Comparison of ENCODE assay signal across 1 cellular context in the genomic region with DNA sequence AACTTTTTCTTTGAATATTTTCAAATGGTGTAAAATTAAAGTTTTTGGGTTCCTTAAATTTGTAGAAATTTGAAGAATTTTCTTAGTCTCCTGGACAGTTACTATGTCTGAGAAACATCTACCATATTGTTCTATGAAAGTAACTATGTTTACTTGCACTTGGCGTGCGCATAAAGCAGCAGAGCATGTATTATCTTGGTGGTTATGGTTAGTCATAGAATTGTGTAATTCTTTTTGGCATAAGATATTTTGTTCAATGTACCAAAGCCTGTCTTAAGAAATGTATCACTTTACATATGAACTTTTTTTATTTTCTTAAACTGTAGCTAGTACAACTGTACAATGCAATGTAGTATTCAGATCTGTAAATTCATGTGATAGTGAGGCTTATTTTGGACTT.
TF ChIP-seq lines count a peak whose summit lies in the region.

No MANE protein-coding gene starts in this region.

TF ChIP-seq in WTC11, 78 proteins besides CTCF, POLR2A, EP300 and RAD21 (continued from another document):
- TF ChIP-seq, protein P1, sequence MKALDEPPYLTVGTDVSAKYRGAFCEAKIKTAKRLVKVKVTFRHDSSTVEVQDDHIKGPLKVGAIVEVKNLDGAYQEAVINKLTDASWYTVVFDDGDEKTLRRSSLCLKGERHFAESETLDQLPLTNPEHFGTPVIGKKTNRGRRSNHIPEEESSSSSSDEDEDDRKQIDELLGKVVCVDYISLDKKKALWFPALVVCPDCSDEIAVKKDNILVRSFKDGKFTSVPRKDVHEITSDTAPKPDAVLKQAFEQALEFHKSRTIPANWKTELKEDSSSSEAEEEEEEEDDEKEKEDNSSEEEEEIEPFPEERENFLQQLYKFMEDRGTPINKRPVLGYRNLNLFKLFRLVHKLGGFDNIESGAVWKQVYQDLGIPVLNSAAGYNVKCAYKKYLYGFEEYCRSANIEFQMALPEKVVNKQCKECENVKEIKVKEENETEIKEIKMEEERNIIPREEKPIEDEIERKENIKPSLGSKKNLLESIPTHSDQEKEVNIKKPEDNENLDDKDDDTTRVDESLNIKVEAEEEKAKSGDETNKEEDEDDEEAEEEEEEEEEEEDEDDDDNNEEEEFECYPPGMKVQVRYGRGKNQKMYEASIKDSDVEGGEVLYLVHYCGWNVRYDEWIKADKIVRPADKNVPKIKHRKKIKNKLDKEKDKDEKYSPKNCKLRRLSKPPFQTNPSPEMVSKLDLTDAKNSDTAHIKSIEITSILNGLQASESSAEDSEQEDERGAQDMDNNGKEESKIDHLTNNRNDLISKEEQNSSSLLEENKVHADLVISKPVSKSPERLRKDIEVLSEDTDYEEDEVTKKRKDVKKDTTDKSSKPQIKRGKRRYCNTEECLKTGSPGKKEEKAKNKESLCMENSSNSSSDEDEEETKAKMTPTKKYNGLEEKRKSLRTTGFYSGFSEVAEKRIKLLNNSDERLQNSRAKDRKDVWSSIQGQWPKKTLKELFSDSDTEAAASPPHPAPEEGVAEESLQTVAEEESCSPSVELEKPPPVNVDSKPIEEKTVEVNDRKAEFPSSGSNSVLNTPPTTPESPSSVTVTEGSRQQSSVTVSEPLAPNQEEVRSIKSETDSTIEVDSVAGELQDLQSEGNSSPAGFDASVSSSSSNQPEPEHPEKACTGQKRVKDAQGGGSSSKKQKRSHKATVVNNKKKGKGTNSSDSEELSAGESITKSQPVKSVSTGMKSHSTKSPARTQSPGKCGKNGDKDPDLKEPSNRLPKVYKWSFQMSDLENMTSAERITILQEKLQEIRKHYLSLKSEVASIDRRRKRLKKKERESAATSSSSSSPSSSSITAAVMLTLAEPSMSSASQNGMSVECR (CRISPR knock-in tag; IDR thresholded peaks at IDR 0.05; ENCODE audit: borderline replicate concordance), result no peak
- TF ChIP-seq, protein P2, sequence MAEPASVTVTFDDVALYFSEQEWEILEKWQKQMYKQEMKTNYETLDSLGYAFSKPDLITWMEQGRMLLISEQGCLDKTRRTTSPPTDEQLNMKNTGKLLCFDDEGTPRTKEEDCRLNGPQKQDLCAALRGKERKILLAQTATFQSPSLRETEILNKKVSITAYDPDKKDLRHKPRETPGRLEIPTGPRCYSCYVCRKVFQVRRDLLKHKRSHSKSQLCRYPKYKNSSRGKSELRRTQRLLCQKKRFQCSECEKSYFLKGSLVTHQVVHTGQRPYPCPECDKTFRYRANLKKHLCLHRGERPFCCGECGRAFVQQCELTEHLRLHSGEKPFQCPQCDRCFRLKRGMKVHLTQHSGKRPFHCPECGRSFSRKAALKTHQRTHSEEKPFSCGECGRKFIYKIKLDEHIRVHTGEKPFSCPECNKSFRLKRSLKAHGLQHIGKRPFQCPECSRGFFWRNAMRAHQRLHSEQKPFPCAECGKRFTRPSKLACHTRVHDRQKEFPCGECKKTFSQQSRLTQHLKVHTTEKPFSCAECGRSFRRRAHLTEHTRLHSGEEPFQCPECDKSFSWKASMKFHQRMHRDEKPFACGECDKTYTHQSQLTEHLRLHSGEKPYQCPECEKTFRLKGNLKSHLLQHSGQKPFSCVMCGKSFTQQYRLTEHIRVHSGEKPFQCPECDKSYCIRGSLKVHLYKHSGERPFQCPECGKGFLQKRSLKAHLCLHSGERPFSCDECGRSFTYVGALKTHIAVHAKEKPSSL (CRISPR knock-in tag; conservative IDR thresholded peaks at IDR 0.05), result no peak
- TF ChIP-seq, protein P3, sequence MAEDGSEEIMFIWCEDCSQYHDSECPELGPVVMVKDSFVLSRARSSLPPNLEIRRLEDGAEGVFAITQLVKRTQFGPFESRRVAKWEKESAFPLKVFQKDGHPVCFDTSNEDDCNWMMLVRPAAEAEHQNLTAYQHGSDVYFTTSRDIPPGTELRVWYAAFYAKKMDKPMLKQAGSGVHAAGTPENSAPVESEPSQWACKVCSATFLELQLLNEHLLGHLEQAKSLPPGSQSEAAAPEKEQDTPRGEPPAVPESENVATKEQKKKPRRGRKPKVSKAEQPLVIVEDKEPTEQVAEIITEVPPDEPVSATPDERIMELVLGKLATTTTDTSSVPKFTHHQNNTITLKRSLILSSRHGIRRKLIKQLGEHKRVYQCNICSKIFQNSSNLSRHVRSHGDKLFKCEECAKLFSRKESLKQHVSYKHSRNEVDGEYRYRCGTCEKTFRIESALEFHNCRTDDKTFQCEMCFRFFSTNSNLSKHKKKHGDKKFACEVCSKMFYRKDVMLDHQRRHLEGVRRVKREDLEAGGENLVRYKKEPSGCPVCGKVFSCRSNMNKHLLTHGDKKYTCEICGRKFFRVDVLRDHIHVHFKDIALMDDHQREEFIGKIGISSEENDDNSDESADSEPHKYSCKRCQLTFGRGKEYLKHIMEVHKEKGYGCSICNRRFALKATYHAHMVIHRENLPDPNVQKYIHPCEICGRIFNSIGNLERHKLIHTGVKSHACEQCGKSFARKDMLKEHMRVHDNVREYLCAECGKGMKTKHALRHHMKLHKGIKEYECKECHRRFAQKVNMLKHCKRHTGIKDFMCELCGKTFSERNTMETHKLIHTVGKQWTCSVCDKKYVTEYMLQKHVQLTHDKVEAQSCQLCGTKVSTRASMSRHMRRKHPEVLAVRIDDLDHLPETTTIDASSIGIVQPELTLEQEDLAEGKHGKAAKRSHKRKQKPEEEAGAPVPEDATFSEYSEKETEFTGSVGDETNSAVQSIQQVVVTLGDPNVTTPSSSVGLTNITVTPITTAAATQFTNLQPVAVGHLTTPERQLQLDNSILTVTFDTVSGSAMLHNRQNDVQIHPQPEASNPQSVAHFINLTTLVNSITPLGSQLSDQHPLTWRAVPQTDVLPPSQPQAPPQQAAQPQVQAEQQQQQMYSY (CRISPR knock-in tag; IDR thresholded peaks at IDR 0.05), result no peak
- TF ChIP-seq ZNF671 (CRISPR knock-in tag; IDR thresholded peaks at IDR 0.05) (no peak), NFE2L1 (CRISPR knock-in tag; IDR thresholded peaks at IDR 0.05) (no peak), NFYB (CRISPR knock-in tag; conservative IDR thresholded peaks at IDR 0.05; ENCODE audit: low read depth) (no peak), PRRX2 (CRISPR knock-in tag; IDR thresholded peaks at IDR 0.05) (no peak), FOXK1 (CRISPR knock-in tag; IDR thresholded peaks at IDR 0.05) (no peak), ZNF396 (CRISPR knock-in tag; IDR thresholded peaks at IDR 0.05; ENCODE audit: borderline replicate concordance) (no peak), ATF1 (CRISPR knock-in tag; IDR thresholded peaks at IDR 0.05) (no peak), RELA (CRISPR knock-in tag; IDR thresholded peaks at IDR 0.05; ENCODE audit: borderline replicate concordance) (no peak)
- TF ChIP-seq, protein P4, sequence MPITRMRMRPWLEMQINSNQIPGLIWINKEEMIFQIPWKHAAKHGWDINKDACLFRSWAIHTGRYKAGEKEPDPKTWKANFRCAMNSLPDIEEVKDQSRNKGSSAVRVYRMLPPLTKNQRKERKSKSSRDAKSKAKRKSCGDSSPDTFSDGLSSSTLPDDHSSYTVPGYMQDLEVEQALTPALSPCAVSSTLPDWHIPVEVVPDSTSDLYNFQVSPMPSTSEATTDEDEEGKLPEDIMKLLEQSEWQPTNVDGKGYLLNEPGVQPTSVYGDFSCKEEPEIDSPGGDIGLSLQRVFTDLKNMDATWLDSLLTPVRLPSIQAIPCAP (CRISPR knock-in tag; IDR thresholded peaks at IDR 0.05), result no peak
- TF ChIP-seq, protein P5, sequence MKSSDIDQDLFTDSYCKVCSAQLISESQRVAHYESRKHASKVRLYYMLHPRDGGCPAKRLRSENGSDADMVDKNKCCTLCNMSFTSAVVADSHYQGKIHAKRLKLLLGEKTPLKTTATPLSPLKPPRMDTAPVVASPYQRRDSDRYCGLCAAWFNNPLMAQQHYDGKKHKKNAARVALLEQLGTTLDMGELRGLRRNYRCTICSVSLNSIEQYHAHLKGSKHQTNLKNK (CRISPR knock-in tag; IDR thresholded peaks at IDR 0.05), result no peak
TF ChIP-seq in WTC11: peak in this region for 0.
